ENCODE assay signal across 1 cellular context in the genomic region with DNA sequence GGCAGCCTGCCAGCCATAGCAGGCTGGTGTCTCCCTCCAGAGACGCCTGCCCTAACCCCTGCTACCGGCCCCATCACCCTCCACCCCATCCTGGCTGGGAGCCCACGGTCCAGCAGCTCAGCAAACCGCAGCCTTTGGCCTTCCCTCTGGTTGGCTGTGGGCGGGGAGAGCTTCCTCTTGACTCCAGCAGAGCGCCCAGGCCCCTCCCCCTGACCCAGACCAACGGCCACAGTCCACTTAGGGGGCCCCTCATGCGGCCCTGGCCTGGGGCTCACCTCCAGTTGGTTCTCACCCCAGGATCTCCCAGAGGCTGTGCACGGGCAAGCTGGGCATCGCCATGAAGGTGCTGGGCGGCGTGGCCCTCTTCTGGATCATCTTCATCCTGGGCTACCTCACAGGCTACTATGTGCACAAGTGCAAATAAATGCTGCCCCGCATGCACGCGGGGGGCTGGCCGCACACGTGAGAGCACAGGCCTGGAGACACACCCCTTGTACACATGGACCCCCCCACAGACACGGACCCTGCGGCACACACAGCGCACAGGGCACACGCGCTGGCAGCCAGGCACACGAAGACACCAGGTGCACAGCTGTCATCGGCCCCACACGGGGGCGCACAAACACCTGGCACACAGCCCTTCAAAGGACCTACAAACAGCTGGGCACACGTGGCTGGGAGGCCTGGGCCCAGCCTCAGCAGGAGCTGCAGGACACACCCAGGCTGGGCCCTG.
A peak's percentile ranks its signal among the peaks of the same experiment; 100 is the strongest.
TF ChIP-seq lines count a peak whose summit lies in the region.

No MANE protein-coding gene starts in this region.

TF ChIP-seq in K562, 482 proteins besides CTCF, POLR2A, EP300 and RAD21 (continues in another document):
- TF ChIP-seq ZNF445 (CRISPR knock-in tag; IDR thresholded peaks at IDR 0.05; ENCODE audit: low read depth) (0 out of 2 replicates have a peak, but pooled peaks have one; percentile 33), ZNF586 (CRISPR knock-in tag; conservative IDR thresholded peaks at IDR 0.05) (no peak), ZBTB2 (IDR thresholded peaks at IDR 0.05) (peak; percentile 76), NCOA4 (IDR thresholded peaks at IDR 0.05; ENCODE audit: partially characterized antibody) (no peak), MLX (CRISPR knock-in tag; conservative IDR thresholded peaks at IDR 0.05) (no peak), FOXA3 (CRISPR knock-in tag; conservative IDR thresholded peaks at IDR 0.05 in 1 of 2, IDR thresholded peaks at IDR 0.05 in 1 of 2) (peak in 1 of 2 experiments; percentile 63; a peak in 1 of 4 replicates), ZNF431 (CRISPR knock-in tag; IDR thresholded peaks at IDR 0.05) (peak; percentile 83; the same call in 1 of the 2 replicates), ZNF41 (CRISPR knock-in tag; conservative IDR thresholded peaks at IDR 0.05) (no peak), CCNT2 (IDR thresholded peaks at IDR 0.05; ENCODE audit: borderline replicate concordance, extremely low read depth, insufficient read length, low read depth, low read length) (peak; percentile 66), TAF15 (IDR thresholded peaks at IDR 0.05; ENCODE audit: low read depth, low read length) (no peak), ZNF134 (CRISPR knock-in tag; conservative IDR thresholded peaks at IDR 0.05) (peak; percentile 91), ZBTB26 (CRISPR knock-in tag; IDR thresholded peaks at IDR 0.05) (no peak), POLR2B (IDR thresholded peaks at IDR 0.05; ENCODE audit: low read depth, partially characterized antibody) (no peak), MXI1 (IDR thresholded peaks at IDR 0.05; ENCODE audit: low read depth, low read length) (peak; percentile 79; the same call in 1 of the 2 replicates), NR3C1 (CRISPR knock-in tag; IDR thresholded peaks at IDR 0.05) (peak; percentile 73), ZBED1 (IDR thresholded peaks at IDR 0.05) (no peak; the same call in 1 of the 2 replicates), PHF8 (IDR thresholded peaks at IDR 0.05; ENCODE audit: borderline replicate concordance, low read length) (no peak; the same call in 1 of the 2 replicates), ZNF165 (CRISPR knock-in tag; IDR thresholded peaks at IDR 0.05; ENCODE audit: borderline replicate concordance) (no peak), ZNF174 (CRISPR knock-in tag; IDR thresholded peaks at IDR 0.05) (no peak), DNMT1 (IDR thresholded peaks at IDR 0.05) (no peak), LEF1 (IDR thresholded peaks at IDR 0.05) (peak; percentile 80), PURB (CRISPR knock-in tag; IDR thresholded peaks at IDR 0.05; ENCODE audit: low read depth) (no peak), ZNF778 (CRISPR knock-in tag; IDR thresholded peaks at IDR 0.05) (no peak), ZC3H11A (IDR thresholded peaks at IDR 0.05; ENCODE audit: low read depth, low read length) (no peak), ZNF655 (CRISPR knock-in tag; IDR thresholded peaks at IDR 0.05) (0 out of 2 replicates have a peak, but pooled peaks have one; percentile 11), ZNF232 (CRISPR knock-in tag; IDR thresholded peaks at IDR 0.05) (no peak), TRIM25 (IDR thresholded peaks at IDR 0.05; ENCODE audit: borderline replicate concordance) (no peak), EZH2 (IDR thresholded peaks at IDR 0.05; ENCODE audit: borderline replicate concordance, low read depth, low read length) (no peak), PTTG1 (tag; IDR thresholded peaks at IDR 0.05; ENCODE audit: low read depth) (no peak), ZNF324 (CRISPR knock-in tag; IDR thresholded peaks at IDR 0.05) (no peak), CREM (IDR thresholded peaks at IDR 0.05; ENCODE audit: low read depth) (peak; percentile 74), CAMTA2 (CRISPR knock-in tag; conservative IDR thresholded peaks at IDR 0.05) (no peak; the same call in none of the 2 replicates), SMC3 (conservative IDR thresholded peaks at IDR 0.05; ENCODE audit: insufficient read depth, low read depth, low read length) (peak; percentile 32; the same call in 1 of the 2 replicates), PYGO2 (tag; IDR thresholded peaks at IDR 0.05) (no peak), MTA3 (IDR thresholded peaks at IDR 0.05; ENCODE audit: borderline replicate concordance) (peak; percentile 88), RBM14 (IDR thresholded peaks at IDR 0.05; ENCODE audit: borderline replicate concordance, insufficient read depth, low read depth, low read length) (0 out of 2 replicates have a peak, but pooled peaks have one; percentile 46), ZBTB5 (IDR thresholded peaks at IDR 0.05) (no peak), ZFP91 (CRISPR knock-in tag; IDR thresholded peaks at IDR 0.05) (peak; percentile 60; the same call in 1 of the 2 replicates), TEAD4 (IDR thresholded peaks at IDR 0.05; ENCODE audit: low read length) (no peak; the same call in 1 of the 2 replicates), TEAD4 (CRISPR knock-in tag; IDR thresholded peaks at IDR 0.05; ENCODE audit: borderline replicate concordance) (no peak; the same call in 1 of the 2 replicates), CBFB (CRISPR knock-in tag; IDR thresholded peaks at IDR 0.05) (peak; percentile 40; the same call in 1 of the 2 replicates), NCOA6 (IDR thresholded peaks at IDR 0.05) (no peak), ARID3B (CRISPR knock-in tag; IDR thresholded peaks at IDR 0.05; ENCODE audit: borderline replicate concordance) (no peak), BHLHE40 (IDR thresholded peaks at IDR 0.05; ENCODE audit: low read length) (peak; percentile 83), SNIP1 (IDR thresholded peaks at IDR 0.05; ENCODE audit: low read depth) (0 out of 2 replicates have a peak, but pooled peaks have one; percentile 10), HIVEP1 (CRISPR knock-in tag; IDR thresholded peaks at IDR 0.05) (no peak)
- TF ChIP-seq, protein P1, sequence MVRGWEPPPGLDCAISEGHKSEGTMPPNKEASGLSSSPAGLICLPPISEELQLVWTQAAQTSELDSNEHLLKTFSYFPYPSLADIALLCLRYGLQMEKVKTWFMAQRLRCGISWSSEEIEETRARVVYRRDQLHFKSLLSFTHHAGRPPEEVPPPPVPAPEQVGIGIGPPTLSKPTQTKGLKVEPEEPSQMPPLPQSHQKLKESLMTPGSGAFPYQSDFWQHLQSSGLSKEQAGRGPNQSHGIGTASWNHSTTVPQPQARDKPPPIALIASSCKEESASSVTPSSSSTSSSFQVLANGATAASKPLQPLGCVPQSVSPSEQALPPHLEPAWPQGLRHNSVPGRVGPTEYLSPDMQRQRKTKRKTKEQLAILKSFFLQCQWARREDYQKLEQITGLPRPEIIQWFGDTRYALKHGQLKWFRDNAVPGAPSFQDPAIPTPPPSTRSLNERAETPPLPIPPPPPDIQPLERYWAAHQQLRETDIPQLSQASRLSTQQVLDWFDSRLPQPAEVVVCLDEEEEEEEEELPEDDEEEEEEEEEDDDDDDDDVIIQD (CRISPR knock-in tag; IDR thresholded peaks at IDR 0.05), result no peak
- TF ChIP-seq, protein P2, sequence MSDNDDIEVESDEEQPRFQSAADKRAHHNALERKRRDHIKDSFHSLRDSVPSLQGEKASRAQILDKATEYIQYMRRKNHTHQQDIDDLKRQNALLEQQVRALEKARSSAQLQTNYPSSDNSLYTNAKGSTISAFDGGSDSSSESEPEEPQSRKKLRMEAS (CRISPR knock-in tag; IDR thresholded peaks at IDR 0.05), result peak; percentile 99
